Comparison of ENCODE assay signal across 28 cellular contexts in the genomic region with DNA sequence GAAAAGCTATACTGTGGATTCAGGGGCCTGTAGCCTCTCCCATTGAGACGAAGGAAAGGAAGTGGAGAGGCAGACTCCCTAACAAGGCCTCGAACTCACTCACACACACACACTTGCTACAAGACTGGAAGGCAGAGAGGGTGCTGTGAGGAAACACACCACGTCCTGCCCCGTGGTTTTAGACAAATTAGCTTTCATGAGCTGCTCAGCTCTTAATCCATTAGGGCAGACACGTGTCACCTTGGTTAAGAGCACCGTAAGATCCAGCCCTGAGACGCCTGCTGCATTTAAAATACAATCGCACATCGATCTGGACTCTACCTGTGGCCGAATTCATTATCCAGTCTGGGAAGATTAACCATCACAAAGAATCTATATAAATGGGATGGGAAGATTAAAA.
"Had no signal": no experiment of that assay in that cellular context is flagged by ENCODE, and none has a peak within 500 bp of the region (broad histone marks: within the 10 kb centered on the region; RNA-seq: fewer than 3 reads in every experiment).

No MANE protein-coding gene starts in this region.

- H3K9me3 Mint-ChIP-seq: immature natural killer cell; naive thymus-derived CD8-positive, alpha-beta T cell; neural crest cell; stimulated activated effector memory CD8-positive, alpha-beta T cell treated with anti-CD3 and anti-CD28 coated beads, Interleukin-12 subunit alpha, Interleukin-12 subunit beta, amount 100 ng/mL, for 72 hours; stimulated activated naive CD8-positive, alpha-beta T cell treated with anti-CD3 and anti-CD28 coated beads, Interleukin-15, Interleukin-2, amounts not matched to agents 100 ng/mL and 50 ng/mL, for 24 hours had no signal

- H3K4me3 ChIP-seq: left lung, lower lobe of right lung, spleen, suprapubic skin, thoracic aorta, tibial artery, upper lobe of right lung had no signal

- ATAC-seq: left colon; left lung; lower lobe of right lung; naive thymus-derived CD8-positive, alpha-beta T cell; right cardiac atrium; sciatic nerve; stimulated activated effector memory CD8-positive, alpha-beta T cell treated with anti-CD3 and anti-CD28 coated beads, Interleukin-12 subunit alpha, Interleukin-12 subunit beta, amount 100 ng/mL, for 72 hours; upper lobe of right lung had no signal

- H3K27ac Mint-ChIP-seq: immature natural killer cell; naive thymus-derived CD8-positive, alpha-beta T cell; progenitor cell of endocrine pancreas; stimulated activated effector memory CD8-positive, alpha-beta T cell treated with anti-CD3 and anti-CD28 coated beads, Interleukin-12 subunit alpha, Interleukin-12 subunit beta, amount 100 ng/mL, for 72 hours; stimulated activated naive CD8-positive, alpha-beta T cell treated with anti-CD3 and anti-CD28 coated beads, Interleukin-15, Interleukin-2, amounts not matched to agents 100 ng/mL and 50 ng/mL, for 24 hours had no signal

- H3K36me3 Mint-ChIP-seq: immature natural killer cell; naive thymus-derived CD8-positive, alpha-beta T cell; stimulated activated effector memory CD8-positive, alpha-beta T cell treated with anti-CD3 and anti-CD28 coated beads, Interleukin-12 subunit alpha, Interleukin-12 subunit beta, amount 100 ng/mL, for 72 hours had no signal

- H3K9ac ChIP-seq: parathyroid adenoma had no signal

- H3K36me3 ChIP-seq: left lung, lower lobe of right lung, neutrophil, spleen, suprapubic skin, thoracic aorta, tibial artery, upper lobe of right lung had no signal

- H3K4me1 Mint-ChIP-seq: immature natural killer cell; naive thymus-derived CD8-positive, alpha-beta T cell; neural crest cell; stimulated activated effector memory CD8-positive, alpha-beta T cell treated with anti-CD3 and anti-CD28 coated beads, Interleukin-12 subunit alpha, Interleukin-12 subunit beta, amount 100 ng/mL, for 72 hours had no signal

- H3K4me1 ChIP-seq: left lung, lower lobe of right lung, parathyroid adenoma, spleen, suprapubic skin, tibial artery, upper lobe of right lung had no signal

- H3K4me3 Mint-ChIP-seq: immature natural killer cell; naive thymus-derived CD8-positive, alpha-beta T cell; nephron; neural crest cell; stimulated activated effector memory CD8-positive, alpha-beta T cell treated with anti-CD3 and anti-CD28 coated beads, Interleukin-12 subunit alpha, Interleukin-12 subunit beta, amount 100 ng/mL, for 72 hours; stimulated activated naive CD8-positive, alpha-beta T cell treated with anti-CD3 and anti-CD28 coated beads, Interleukin-15, Interleukin-2, amounts not matched to agents 100 ng/mL and 50 ng/mL, for 24 hours had no signal

- H3K27me3 Mint-ChIP-seq: progenitor cell of endocrine pancreas; stimulated activated naive CD8-positive, alpha-beta T cell treated with anti-CD3 and anti-CD28 coated beads, Interleukin-15, Interleukin-2, amounts not matched to agents 100 ng/mL and 50 ng/mL, for 24 hours had no signal

- H3K27me3 ChIP-seq: neutrophil, spleen, suprapubic skin, tibial artery had no signal

- H3K9me3 ChIP-seq: left lung, lower lobe of right lung, neutrophil, spleen, suprapubic skin, thoracic aorta, upper lobe of right lung had no signal

- DNase-seq: hypothalamus; immature natural killer cell; kidney; left colon; left lung; lower lobe of right lung; mammary epithelial cell; mesenchymal stem cell; naive thymus-derived CD8-positive, alpha-beta T cell; occipital lobe; right cardiac atrium; small intestine; spleen; stimulated activated CD4-positive, alpha-beta T cell treated with anti-CD3 and anti-CD28 coated beads, Interleukin-4, amount 100 ng/mL, for 24 hours; stimulated activated naive CD4-positive, alpha-beta T cell; tibial artery; trophoblast cell; upper lobe of right lung had no signal

- H3K27ac ChIP-seq: left lung, lower lobe of right lung, neutrophil, parathyroid adenoma, spleen, suprapubic skin, thoracic aorta, tibial artery, upper lobe of right lung had no signal

- H2AFZ ChIP-seq: parathyroid adenoma had no signal
